15 cellular contexts compared by ENCODE assay signal in the genomic region with DNA sequence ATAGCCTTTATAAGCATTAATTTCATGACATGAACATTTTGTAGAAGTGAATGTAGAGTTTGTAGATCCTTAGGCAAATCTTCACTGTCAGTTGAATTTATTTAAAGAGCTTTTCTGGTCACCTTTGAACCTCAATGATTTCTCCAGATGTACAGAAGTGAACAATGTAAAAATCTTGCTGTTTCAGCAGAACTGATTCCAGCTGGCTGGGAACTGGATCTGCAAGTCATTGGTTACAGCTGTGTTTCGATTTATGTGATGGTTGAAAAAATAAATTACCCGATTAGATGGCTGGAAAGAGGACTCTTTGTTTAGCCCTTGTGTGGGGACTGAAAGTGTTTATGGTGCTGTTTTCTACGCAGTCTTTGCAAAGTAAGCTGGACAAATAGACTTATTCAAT.
DNase-seq lines count a peak whose midpoint lies in the region; ATAC-seq and TF ChIP-seq lines count a peak whose summit lies in the region.
"Had no signal": no experiment of that assay in that cellular context is flagged by ENCODE, and none has a peak within 500 bp of the region (broad histone marks: within the 10 kb centered on the region; RNA-seq: fewer than 3 reads in every experiment).

No MANE protein-coding gene starts in this region.

- no peak overlapping the region for H3K4me3 ChIP-seq in AG10803 (ENCODE audit: low read length)
- no peak overlapping the region for H3K4me3 ChIP-seq in neural progenitor cell

- no peaks in the 10 kb centered on the region for H3K9me3 Mint-ChIP-seq in neural progenitor cell
- peaks cover 8% of the 10 kb centered on the region for H3K9me3 Mint-ChIP-seq in T-helper 2 cell treated with Interferon-gamma antibody and Interleukin-4, amounts not matched to agents 5 μg/mL and 100 μg/mL, for 36 hours
- H3K9me3 Mint-ChIP-seq: activated CD4-positive, alpha-beta T cell treated with anti-CD3 and anti-CD28 coated beads, Interleukin-2, amount 10 ng/mL, durations not matched to agents 24 days and 14 days had no signal

- peak overlapping the region; percentile 76 for H3K27ac Mint-ChIP-seq in neural progenitor cell
- H3K27ac Mint-ChIP-seq in T-helper 2 cell treated with Interferon-gamma antibody and Interleukin-4, amounts not matched to agents 5 μg/mL and 100 μg/mL, for 36 hours: no peak overlapping the region
- H3K27ac Mint-ChIP-seq: activated CD4-positive, alpha-beta T cell treated with anti-CD3 and anti-CD28 coated beads, Interleukin-2, amount 10 ng/mL, durations not matched to agents 24 days and 14 days had no signal

- H3K9ac ChIP-seq in neural progenitor cell: no peak overlapping the region

- H3F3A ChIP-seq in neural progenitor cell (ENCODE audit: low read depth): no peaks in the 10 kb centered on the region

- CTCF ChIA-PET in RWPE1 (lab: Yijun Ruan, JAX): no interaction called here

- in situ Hi-C loops in SK-MEL-5 (cut with HindIII; ENCODE audit: low pct_unique_long_range_greater_than_20kb, low sequenced_read_pairs): no loop called here

- H3K27me3 ChIP-seq in neural progenitor cell: no peaks in the 10 kb centered on the region

- POLR2A ChIA-PET in RWPE1 (lab: Yijun Ruan, JAX; ENCODE audit: low non-redundant PET): no interaction called here

- peaks cover 14% of the 10 kb centered on the region for H3K4me1 Mint-ChIP-seq in neural progenitor cell
- H3K4me1 Mint-ChIP-seq in T-helper 2 cell treated with Interferon-gamma antibody and Interleukin-4, amounts not matched to agents 5 μg/mL and 100 μg/mL, for 36 hours (ENCODE audit: low read depth): no peaks in the 10 kb centered on the region
- H3K4me1 Mint-ChIP-seq: activated CD4-positive, alpha-beta T cell treated with anti-CD3 and anti-CD28 coated beads, Interleukin-2, amount 10 ng/mL, durations not matched to agents 24 days and 14 days had no signal

- H3K36me3 ChIP-seq in neural progenitor cell: no peaks in the 10 kb centered on the region

- no peaks in the 10 kb centered on the region for H3K4me1 ChIP-seq in neural progenitor cell

- H3K79me2 ChIP-seq in neural progenitor cell (ENCODE audit: low read depth): no peaks in the 10 kb centered on the region

- peaks cover 2% of the 10 kb centered on the region for H3K27me3 Mint-ChIP-seq in neural progenitor cell (ENCODE audit: insufficient read depth, low read depth)
- H3K27me3 Mint-ChIP-seq in T-helper 2 cell treated with Interferon-gamma antibody and Interleukin-4, amounts not matched to agents 5 μg/mL and 100 μg/mL, for 36 hours (ENCODE audit: low read depth): no peaks in the 10 kb centered on the region
- H3K27me3 Mint-ChIP-seq: activated CD4-positive, alpha-beta T cell treated with anti-CD3 and anti-CD28 coated beads, Interleukin-2, amount 10 ng/mL, durations not matched to agents 24 days and 14 days had no signal

- H3K4me2 ChIP-seq in neural progenitor cell: no peak overlapping the region

- DNase-seq in AG10803 (ENCODE audit: low read depth): peak; percentile 48
- DNase-seq in SK-MEL-5 (ENCODE audit: low read depth, low spot score): peak; percentile 72
- DNase-seq in fibroblast of the conjunctiva (ENCODE audit: low read depth): peak; percentile 70
- DNase-seq in neural progenitor cell (ENCODE audit: low spot score): no peak
- no peak for DNase-seq in RWPE1 (ENCODE audit: low spot score)
- DNase-seq in T-helper 2 cell treated with Interferon-gamma antibody and Interleukin-4, amounts not matched to agents 5 μg/mL and 100 μg/mL, for 36 hours (ENCODE audit: low spot score): no peak
- DNase-seq: activated CD4-positive, alpha-beta T cell treated with anti-CD3 and anti-CD28 coated beads, Interleukin-2, amount 10 ng/mL, durations not matched to agents 24 days and 14 days; activated naive CD4-positive, alpha-beta T cell treated with Interleukin-2 at 50 U/mL for 16 hours; effector CD4-positive, alpha-beta T cell; Karpas-422; kidney glomerular epithelial cell; NCI-H524; posterior cingulate gyrus had no signal

- H3K36me3 Mint-ChIP-seq in neural progenitor cell: peaks cover 3% of the 10 kb centered on the region
- no peaks in the 10 kb centered on the region for H3K36me3 Mint-ChIP-seq in T-helper 2 cell treated with Interferon-gamma antibody and Interleukin-4, amounts not matched to agents 5 μg/mL and 100 μg/mL, for 36 hours (ENCODE audit: low read depth)

- TF ChIP-seq CTCF in AG10803 (conservative IDR thresholded peaks at IDR 0.05; ENCODE audit: low read length): no peak
- TF ChIP-seq CTCF in neural progenitor cell (IDR thresholded peaks at IDR 0.05): no peak
- no peak for TF ChIP-seq CTCF in RWPE1 (conservative IDR thresholded peaks at IDR 0.05; ENCODE audit: low read depth)

- no peaks in the 10 kb centered on the region for H4K20me1 ChIP-seq in neural progenitor cell (ENCODE audit: low read depth)

- ATAC-seq in GM19452 (IDR thresholded peaks at IDR 0.05; ENCODE audit: unreplicated experiment) (no peak), GM21576 (IDR thresholded peaks at IDR 0.05; ENCODE audit: unreplicated experiment) (no peak)

- no peak overlapping the region for H3K4me3 Mint-ChIP-seq in neural progenitor cell
- no peak overlapping the region for H3K4me3 Mint-ChIP-seq in T-helper 2 cell treated with Interferon-gamma antibody and Interleukin-4, amounts not matched to agents 5 μg/mL and 100 μg/mL, for 36 hours
- H3K4me3 Mint-ChIP-seq: activated CD4-positive, alpha-beta T cell treated with anti-CD3 and anti-CD28 coated beads, Interleukin-2, amount 10 ng/mL, durations not matched to agents 24 days and 14 days had no signal

- no peak overlapping the region for H2AFZ ChIP-seq in neural progenitor cell (replicated peaks)

- no peak overlapping the region for H3K27ac ChIP-seq in neural progenitor cell
- no peak overlapping the region for H3K27ac ChIP-seq in RWPE1

- no peaks in the 10 kb centered on the region for H3K9me3 ChIP-seq in neural progenitor cell (ENCODE audit: low read depth)

Comparison
In these comparisons a context has a peak if more than half of its experiments do, and no peak if none do; other contexts are left out.
1. DNase-seq: peak in AG10803 (single experiment), SK-MEL-5 (single experiment) and fibroblast of the conjunctiva (single experiment); none in neural progenitor cell (single experiment), RWPE1 (single experiment) and T-helper 2 cell treated with Interferon-gamma antibody and Interleukin-4, amounts not matched to agents 5 μg/mL and 100 μg/mL, for 36 hours (single experiment).